In the genomic region with DNA sequence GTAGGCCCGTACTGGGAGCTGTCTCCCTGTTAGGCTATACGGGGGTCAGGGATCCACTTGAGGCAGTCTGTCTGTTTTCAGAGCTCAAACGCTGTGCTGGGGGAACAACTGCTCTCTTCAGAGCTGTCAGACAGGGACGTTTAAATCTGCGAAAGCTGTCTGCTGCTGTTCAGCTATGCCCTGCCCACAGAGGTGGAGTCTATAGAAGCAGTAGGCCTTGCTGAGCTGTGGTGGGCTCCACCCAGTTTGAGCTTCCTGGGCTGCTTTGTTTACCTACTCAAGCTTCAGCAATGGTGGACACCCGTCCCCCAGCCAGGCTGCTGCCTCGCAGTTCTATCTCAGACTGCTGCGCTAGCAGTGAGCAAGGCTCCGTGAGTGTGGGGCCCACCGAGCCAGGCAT, we compare ENCODE assay signal across 9 cellular contexts.
"Had no signal": no experiment of that assay in that cellular context is flagged by ENCODE, and none has a peak within 500 bp of the region (broad histone marks: within the 10 kb centered on the region; RNA-seq: fewer than 3 reads in every experiment).

No MANE protein-coding gene starts in this region.

- H3K27ac Mint-ChIP-seq: HFFc6, IgD-negative memory B cell had no signal

- H3K4me1 ChIP-seq: HAP-1 had no signal

- ATAC-seq: HCT116, HepG2 had no signal

- H3K9me3 ChIP-seq: HAP-1 had no signal

- H3K36me3 ChIP-seq: HAP-1 had no signal

- DNase-seq: GM23248, GOT3, H7, HFFc6 had no signal

- H3K36me3 Mint-ChIP-seq: IgD-negative memory B cell had no signal

- H3K27ac ChIP-seq: GM23248, HL-60 had no signal

- H3K4me3 Mint-ChIP-seq: HFFc6, IgD-negative memory B cell had no signal

- H3K4me3 ChIP-seq: GM23248, HAP-1 had no signal

- H3K9me3 Mint-ChIP-seq: HFFc6, IgD-negative memory B cell had no signal
